In the genomic region with DNA sequence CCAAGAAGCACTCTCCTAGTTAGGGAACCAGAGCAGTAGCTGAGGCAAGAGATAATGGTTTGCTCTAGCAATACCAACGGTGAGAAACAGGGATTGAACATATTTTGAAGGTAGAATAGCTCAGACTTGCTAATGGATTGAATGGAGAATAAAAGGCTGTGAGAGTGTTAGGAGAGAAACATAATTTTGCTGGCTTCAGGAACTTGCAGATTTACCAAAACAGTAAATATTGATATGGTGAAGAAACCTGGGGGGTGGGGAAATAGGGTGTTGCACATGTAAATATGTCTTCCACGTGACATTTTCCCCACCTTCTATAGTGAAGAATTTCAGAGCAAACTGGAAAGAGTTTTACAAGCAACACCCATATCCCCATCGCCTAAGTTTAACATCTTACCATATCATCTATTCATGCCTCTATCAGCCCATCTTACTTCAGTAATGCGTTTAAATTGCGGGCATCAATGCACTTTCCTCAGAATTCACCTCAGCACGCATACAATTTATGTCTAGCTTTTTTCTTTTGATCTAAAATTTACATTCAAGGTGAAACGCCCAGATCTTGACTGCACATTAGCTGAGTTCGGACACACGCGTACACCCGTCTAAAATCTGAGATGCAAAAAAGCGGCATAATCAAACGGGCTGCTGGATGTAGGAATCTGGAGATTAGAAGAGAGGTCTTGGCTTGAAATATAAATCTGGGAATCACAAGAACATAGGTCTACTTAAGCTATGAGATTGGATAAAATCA, we compare ENCODE assay signal across 9 cellular contexts. TPM values are rescaled to one million over a fixed set of nuclear protein-coding genes. Genes with fewer than 3 reads are reported as not detected.
DNase-seq lines count a peak whose midpoint lies in the region; ATAC-seq, FAIRE-seq and TF ChIP-seq lines count a peak whose summit lies in the region.
"Had no signal": no experiment of that assay in that cellular context is flagged by ENCODE, and none has a peak within 500 bp of the region (broad histone marks: within the 10 kb centered on the region; RNA-seq: fewer than 3 reads in every experiment).

No MANE protein-coding gene starts in this region.

- POLR2A ChIA-PET in GM12878 (lab: Charles Lee): interaction anchor here (0.5 to 1.1 kb wide), 2 partner anchors 27 to 94 kb away, joined by 4 read pairs; a partner anchor contains a TSS

- peak overlapping the region; percentile 14; the same call in 1 of the 2 replicates for H3K9ac ChIP-seq in GM12878 (ENCODE audit: control insufficient read depth, insufficient read depth, low read length)

- ATAC-seq in Right ventricle myocardium superior (ENCODE audit: poor library complexity) (no peak), GM12878 (no peak), memory B cell (ENCODE audit: low read depth) (no peak), GM19035 (IDR thresholded peaks at IDR 0.05; ENCODE audit: unreplicated experiment) (no peak), HG03159 (IDR thresholded peaks at IDR 0.05; ENCODE audit: unreplicated experiment) (no peak)

- no peaks in the 10 kb centered on the region for H3K27me3 ChIP-seq in left ventricle myocardium inferior (ENCODE audit: low read depth)
- H3K27me3 ChIP-seq in GM12878 (replicated peaks in 1 of 2; ENCODE audit: control insufficient read depth in 2 of 2, insufficient read depth in 2 of 2, low read length in 1 of 2): peaks cover 0 to 3% of the 10 kb centered on the region in 2 experiments; a peak in 1 of 4 replicates

- TF ChIP-seq RAD21 in GM12878 (IDR thresholded peaks at IDR 0.05; ENCODE audit: insufficient read depth, low read depth, low read length): no peak

- SMC1A ChIA-PET in GM12878 (lab: Charles Lee; ENCODE audit: uncharacterized antibody, unreplicated experiment): interaction anchor here (0.5 to 1.5 kb wide), 8 partner anchors 8 to 1326 kb away, joined by 3 to 5 read pairs (median 3); a partner anchor contains a TSS

- FAIRE-seq in GM12878 (lab: Jason Lieb, UNC): no peak
- FAIRE-seq: colon had no signal

- CTCF ChIA-PET in GM12878 (lab: Yijun Ruan, JAX): interaction anchor here (0.5 to 1.6 kb wide), 9 partner anchors 9 to 110 kb away, joined by 3 to 5 read pairs (median 3); a partner anchor contains a TSS

- RAD21 ChIA-PET in GM12878 (lab: Charles Lee; ENCODE audit: unreplicated experiment): interaction anchor here (0.9 to 1.3 kb wide), 3 partner anchors 26 to 110 kb away, joined by 3 to 4 read pairs (median 3); no protein-coding TSS in a partner anchor

- H4K20me1 ChIP-seq in GM12878 (ENCODE audit: control insufficient read depth, insufficient read depth): no peaks in the 10 kb centered on the region

- TF ChIP-seq CTCF in left ventricle myocardium inferior (IDR thresholded peaks at IDR 0.05; ENCODE audit: borderline replicate concordance): no peak
- TF ChIP-seq CTCF in GM12878 (IDR thresholded peaks at IDR 0.05 in 2 of 3, conservative IDR thresholded peaks at IDR 0.05 in 1 of 3; ENCODE audit: control insufficient read depth in 2 of 3, extremely low read depth in 1 of 3, insufficient read depth in 1 of 3, low read depth in 3 of 3, low read length in 3 of 3): no peak

- in situ Hi-C loops in GM12878 (cut with MboI): loop anchor here (25.0 kb wide), 1 partner anchor 1843 kb away; a partner anchor contains a TSS

- BruUV-seq in GM12878 (replicated peaks; lab: Mats Ljungman, UMichigan): no TSS peak

- H3K4me3 ChIP-seq in left ventricle myocardium inferior (peak overlapping the region; percentile 80), GM12878 (peak overlapping the region; percentile 93)

- peak overlapping the region; percentile 73 for H3K4me2 ChIP-seq in GM12878 (ENCODE audit: control insufficient read depth, insufficient read depth)

- peak overlapping the region; percentile 99 for H3K27ac ChIP-seq in left ventricle myocardium inferior (replicated peaks)
- H3K27ac ChIP-seq in GM12878 (ENCODE audit: control insufficient read depth, insufficient read depth): no peak overlapping the region

- 11% methylated on average over 13 of the region's 13 CpGs for WGBS in GM12878 (ENCODE audit: insufficient coverage, insufficient replicate concordance, low lambda C conversion rate, missing lambda C conversion rate)

- intact Hi-C loops in left ventricle myocardium inferior (cut with micrococcal nuclease): no loop called here
- intact Hi-C loops in Right ventricle myocardium superior (cut with DNase I): no loop called here
- intact Hi-C loops in GM12878 (cut with micrococcal nuclease; ENCODE audit: unreplicated experiment): loop anchor here (10.0 kb wide), 1 partner anchor 289 kb away; no protein-coding TSS in a partner anchor

- H3K4me1 Mint-ChIP-seq in memory B cell: peaks cover 17% of the 10 kb centered on the region

- TF ChIP-seq EP300 in GM12878 (IDR thresholded peaks at IDR 0.05; ENCODE audit: borderline replicate concordance in 1 of 2, control insufficient read depth in 1 of 2, low read depth in 2 of 2, low read length in 2 of 2): no peak

- no peak for DNase-seq in left ventricle myocardium inferior
- DNase-seq in Right ventricle myocardium superior: no peak
- no peak for DNase-seq in GM12878 (ENCODE audit: low read depth, low spot score)
- no peak for DNase-seq in memory B cell (ENCODE audit: low spot score in 2 of 2)
- no peak for DNase-seq in HuH-7.5 (ENCODE audit: low spot score)
- no peak for DNase-seq in COR-L47 (lab: John Stamatoyannopoulos, UW)

- H3K27ac Mint-ChIP-seq in memory B cell: peak overlapping the region; percentile 99

- H3K36me3 ChIP-seq in left ventricle myocardium inferior: no peaks in the 10 kb centered on the region
- H3K36me3 ChIP-seq in GM12878 (ENCODE audit: control insufficient read depth in 2 of 2, insufficient read depth in 2 of 2, low read length in 1 of 2): no peaks in the 10 kb centered on the region

- H3K4me3 Mint-ChIP-seq in memory B cell: peak overlapping the region; percentile 95

- H2AFZ ChIP-seq in GM12878 (ENCODE audit: control insufficient read depth, low read depth, low read length): peak overlapping the region; percentile 59

- H3K36me3 Mint-ChIP-seq in memory B cell: peaks cover 3% of the 10 kb centered on the region

- H3K9me3 ChIP-seq in left ventricle myocardium inferior (replicated peaks) (no peaks in the 10 kb centered on the region), GM12878 (replicated peaks; ENCODE audit: control insufficient read depth, insufficient read depth, low read length) (no peaks in the 10 kb centered on the region)

- no peaks in the 10 kb centered on the region for H3K9me3 Mint-ChIP-seq in memory B cell

- TF ChIP-seq POLR2A in GM12878 (IDR thresholded peaks at IDR 0.05; ENCODE audit: low read depth, low read length): no peak

- peaks cover 15% of the 10 kb centered on the region for H3K79me2 ChIP-seq in GM12878 (ENCODE audit: control insufficient read depth, insufficient read depth, low read length)

- no peaks in the 10 kb centered on the region for H3K27me3 Mint-ChIP-seq in memory B cell

- H3K4me1 ChIP-seq in left ventricle myocardium inferior: peaks cover 40% of the 10 kb centered on the region
- H3K4me1 ChIP-seq in GM12878 (ENCODE audit: control insufficient read depth, insufficient read depth, low read length): peaks cover 5% of the 10 kb centered on the region

RNA-seq across cellular contexts. Expression of a gene that starts 0.9 kb away (rescaled TPM):
- total RNA-seq in left ventricle myocardium inferior (43.5 TPM), Right ventricle myocardium superior (47.1 TPM), GM12878 (2014; rRNA removed) (2.3 and 2.5 TPM in 2 replicates), GM12878 (2014; rRNA removed; fragmentation: Illumina TruSeq; extraction: Trizol) (3.7 TPM in 2 replicates), GM12878 (2021) (4.5 and 5.3 TPM in 2 replicates)
- 12.0 and 12.2 TPM in 2 replicates for total RNA-seq in GM12878 (2013; cell fraction: nucleolus; rRNA removed)
- 2.7 TPM for polyA plus RNA-seq in GM12878 (2011; ENCODE audit: low read depth)
- polyA plus RNA-seq in GM12878 (2011; rRNA removed) (3.9 and 5.4 TPM in 2 replicates), GM12878 (2014; fragmentation: Illumina TruSeq; extraction: Trizol) (3.5 and 5.4 TPM in 2 replicates), GM12878 (2014; fragmentation: Nextera tagmentation; extraction: Ambion mirVana) (1 to 10 TPM in 1 of 2 experiments, under 1 TPM in 1; 0.98 to 1.5 TPM), GM12878 (2014; rRNA removed) (1.5 TPM in 2 replicates), GM12878 (2016; fragmentation: Nextera tagmentation; extraction: Ambion mirVana) (1 to 10 TPM in 1 of 2 experiments, under 1 TPM in 1; 0.67 to 2.7 TPM)
- 2.1 TPM in 2 replicates for polyA plus RNA-seq in GM12878 (2011; cell fraction: cytosol; rRNA removed)
- 2.0 TPM in 2 replicates for polyA plus RNA-seq in GM12878 (2011; cell fraction: nucleus; rRNA removed)
- polyA plus RNA-seq in GM12878 (2012): 4.1 and 5.1 TPM in 2 replicates
- 4.6 and 15.4 TPM in 2 replicates for polyA minus RNA-seq in GM12878 (2011; rRNA and poly(A)+ RNA removed)
- 3.3 and 6.5 TPM in 2 replicates for polyA minus RNA-seq in GM12878 (2011; cell fraction: cytosol; rRNA and poly(A)+ RNA removed)
- 2.2 and 2.6 TPM in 2 replicates for polyA minus RNA-seq in GM12878 (2011; cell fraction: nucleus; rRNA and poly(A)+ RNA removed)

RNA-seq across cellular contexts. Expression of a gene that starts 27.3 kb away (rescaled TPM):
- total RNA-seq in left ventricle myocardium inferior (915 TPM), Right ventricle myocardium superior (878 TPM), GM12878 (2014; rRNA removed) (3,114 and 3,350 TPM in 2 replicates), GM12878 (2014; rRNA removed; fragmentation: Illumina TruSeq; extraction: Trizol) (3,391 and 3,433 TPM in 2 replicates), GM12878 (2021) (2,942 and 3,030 TPM in 2 replicates)
- total RNA-seq in GM12878 (2013; cell fraction: nucleolus; rRNA removed): 393 and 399 TPM in 2 replicates
- 8,530 TPM for polyA plus RNA-seq in GM12878 (2011; ENCODE audit: low read depth)
- polyA plus RNA-seq in GM12878 (2011; rRNA removed) (3,424 and 4,734 TPM in 2 replicates), GM12878 (2014; fragmentation: Illumina TruSeq; extraction: Trizol) (2,502 and 4,642 TPM in 2 replicates), GM12878 (2014; fragmentation: Nextera tagmentation; extraction: Ambion mirVana) (over 10,000 TPM in 1 of 2 experiments, 1,000 to 10,000 TPM in 1; 6,967 to 10,761 TPM), GM12878 (2014; rRNA removed) (5,703 and 6,539 TPM in 2 replicates), GM12878 (2016; fragmentation: Nextera tagmentation; extraction: Ambion mirVana) (1,000 to 10,000 TPM; 2,885 to 2,955 TPM)
- 6,238 and 7,908 TPM in 2 replicates for polyA plus RNA-seq in GM12878 (2011; cell fraction: cytosol; rRNA removed)
- polyA plus RNA-seq in GM12878 (2011; cell fraction: nucleus; rRNA removed): 1,866 and 2,228 TPM in 2 replicates
- 4,230 and 5,312 TPM in 2 replicates for polyA plus RNA-seq in GM12878 (2012)
- 1,568 and 2,412 TPM in 2 replicates for polyA minus RNA-seq in GM12878 (2011; rRNA and poly(A)+ RNA removed)
- polyA minus RNA-seq in GM12878 (2011; cell fraction: cytosol; rRNA and poly(A)+ RNA removed): 797 and 891 TPM in 2 replicates
- polyA minus RNA-seq in GM12878 (2011; cell fraction: nucleus; rRNA and poly(A)+ RNA removed): 234 and 300 TPM in 2 replicates

RNA-seq across cellular contexts. Expression of a gene that starts 27.4 kb away (rescaled TPM):
- 20.8 TPM for total RNA-seq in left ventricle myocardium inferior
- 21.2 TPM for total RNA-seq in Right ventricle myocardium superior
- 9.3 and 10.1 TPM in 2 replicates for total RNA-seq in GM12878 (2013; cell fraction: nucleolus; rRNA removed)
- 11.4 and 11.5 TPM in 2 replicates for total RNA-seq in GM12878 (2014; rRNA removed)
- 13.8 and 14.2 TPM in 2 replicates for total RNA-seq in GM12878 (2014; rRNA removed; fragmentation: Illumina TruSeq; extraction: Trizol)
- total RNA-seq in GM12878 (2021): 7.1 and 7.2 TPM in 2 replicates
- 5.1 TPM for polyA plus RNA-seq in GM12878 (2011; ENCODE audit: low read depth)
- 7.9 and 12.9 TPM in 2 replicates for polyA plus RNA-seq in GM12878 (2011; rRNA removed)
- 3.0 and 3.6 TPM in 2 replicates for polyA plus RNA-seq in GM12878 (2011; cell fraction: cytosol; rRNA removed)
- 2.7 and 4.1 TPM in 2 replicates for polyA plus RNA-seq in GM12878 (2011; cell fraction: nucleus; rRNA removed)
- polyA plus RNA-seq in GM12878 (2012): 7.6 and 10.4 TPM in 2 replicates
- polyA plus RNA-seq in GM12878 (2014; fragmentation: Illumina TruSeq; extraction: Trizol): 12.4 and 14.1 TPM in 2 replicates
- polyA plus RNA-seq in GM12878 (2014; fragmentation: Nextera tagmentation; extraction: Ambion mirVana): 10 to 100 TPM in 1 of 2 experiments, 1 to 10 TPM in 1; 8.9 to 10.2 TPM
- 6.9 and 9.1 TPM in 2 replicates for polyA plus RNA-seq in GM12878 (2014; rRNA removed)
- 10 to 100 TPM; 13.6 to 17.9 TPM for polyA plus RNA-seq in GM12878 (2016; fragmentation: Nextera tagmentation; extraction: Ambion mirVana)
- 3.2 and 3.6 TPM in 2 replicates for polyA minus RNA-seq in GM12878 (2011; rRNA and poly(A)+ RNA removed)
- 2.3 and 3.5 TPM in 2 replicates for polyA minus RNA-seq in GM12878 (2011; cell fraction: cytosol; rRNA and poly(A)+ RNA removed)
- polyA minus RNA-seq in GM12878 (2011; cell fraction: nucleus; rRNA and poly(A)+ RNA removed): 3.3 and 4.6 TPM in 2 replicates
